ENCODE assay signal across 16 cellular contexts in the genomic region with DNA sequence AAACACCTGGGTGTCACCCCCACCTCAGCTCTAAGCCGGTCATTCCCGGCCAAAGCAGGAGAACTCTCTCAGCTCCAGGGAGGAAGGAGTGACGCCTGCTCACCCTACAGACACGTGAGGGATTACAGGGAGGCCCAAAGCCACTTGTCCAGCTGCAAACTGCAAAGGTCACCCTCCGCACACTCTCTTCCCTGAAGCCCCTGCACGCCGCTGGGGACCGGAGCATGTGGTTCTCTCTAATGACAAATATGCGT.
DNase-seq lines count a peak whose midpoint lies in the region; ATAC-seq, FAIRE-seq and TF ChIP-seq lines count a peak whose summit lies in the region.
"Had no signal": no experiment of that assay in that cellular context is flagged by ENCODE, and none has a peak within 500 bp of the region (broad histone marks: within the 10 kb centered on the region; RNA-seq: fewer than 3 reads in every experiment).

No MANE protein-coding gene starts in this region.

- SMC1A ChIA-PET in GM12878 (lab: Charles Lee; ENCODE audit: uncharacterized antibody, unreplicated experiment): interaction anchor here (0.7 to 6.3 kb wide), 23 partner anchors 9 to 260 kb away, joined by 3 to 67 read pairs (median 5); partner anchors contain the start of gene ID2

- H3K9me3 ChIP-seq in DOHH2 (ENCODE audit: control insufficient read depth, insufficient read depth, low read length): no peaks in the 10 kb centered on the region
- H3K9me3 ChIP-seq in HUES64 (ENCODE audit: insufficient read depth, low read depth, low read length): no peaks in the 10 kb centered on the region
- no peaks in the 10 kb centered on the region for H3K9me3 ChIP-seq in GM12878 (replicated peaks; ENCODE audit: control insufficient read depth, insufficient read depth, low read length)
- no peaks in the 10 kb centered on the region for H3K9me3 ChIP-seq in pancreas
- H3K9me3 ChIP-seq: neutrophil had no signal

- no TSS peak for BruUV-seq in GM12878 (replicated peaks; lab: Mats Ljungman, UMichigan)

- peak overlapping the region; percentile 90 for H3K27ac ChIP-seq in DOHH2 (ENCODE audit: low read depth, low read length)
- H3K27ac ChIP-seq in HUES64 (ENCODE audit: low read depth, low read length): peak overlapping the region; percentile 35; the same call in 1 of the 2 replicates
- H3K27ac ChIP-seq in GM12878 (ENCODE audit: control insufficient read depth, insufficient read depth): peak overlapping the region; percentile 51
- H3K27ac ChIP-seq in pancreas: peak overlapping the region; percentile 32 to 73 (median 58)
- H3K27ac ChIP-seq: neutrophil had no signal

- DNase-seq in GM12878 (ENCODE audit: low read depth, low spot score) (no peak), pancreas (no peak), T1000 (lab: John Stamatoyannopoulos, UW) (no peak), NCI-H345 (lab: John Stamatoyannopoulos, UW) (no peak), NCI-H2227 treated with DMSO at 0.1 percent for 48 hours (lab: John Stamatoyannopoulos, UW) (no peak)
- DNase-seq: activated CD4-positive, alpha-beta T cell treated with anti-CD3 and anti-CD28 coated beads for 1 hour; NK-92 treated with Interleukin-12 subunit alpha and Interleukin-12 subunit beta, amount 100 ng/mL, for 24 hours; Right ventricle myocardium superior had no signal

- TF ChIP-seq POLR2A in GM12878 (IDR thresholded peaks at IDR 0.05; ENCODE audit: low read depth, low read length): no peak

- H3K4me3 ChIP-seq in DOHH2 (ENCODE audit: low read length) (peak overlapping the region; percentile 79), HUES64 (ENCODE audit: low read length) (no peak overlapping the region), GM12878 (peak overlapping the region; percentile 49; the same call in 1 of the 2 replicates), pancreas (no peak overlapping the region)

- POLR2A ChIA-PET in GM12878 (lab: Charles Lee): interaction anchor here (0.8 to 5.9 kb wide), 14 partner anchors 8 to 153 kb away, joined by 3 to 73 read pairs (median 8); partner anchors contain the start of gene ID2

- H4K20me1 ChIP-seq in DOHH2 (ENCODE audit: control insufficient read depth, insufficient read depth, low read depth, low read length) (no peaks in the 10 kb centered on the region), GM12878 (ENCODE audit: control insufficient read depth, insufficient read depth) (no peaks in the 10 kb centered on the region)

- peak overlapping the region; percentile 2 for H2AFZ ChIP-seq in GM12878 (ENCODE audit: control insufficient read depth, low read depth, low read length)

- CTCF ChIA-PET in GM12878 (lab: Yijun Ruan, JAX): interaction anchor here (0.7 to 4.8 kb wide), 10 partner anchors 14 to 167 kb away, joined by 3 to 24 read pairs (median 3); partner anchors contain the start of gene ID2

- H3K79me2 ChIP-seq in DOHH2 (ENCODE audit: control insufficient read depth, low read length) (peaks cover 16% of the 10 kb centered on the region), GM12878 (ENCODE audit: control insufficient read depth, insufficient read depth, low read length) (no peaks in the 10 kb centered on the region)

- peaks cover 24% of the 10 kb centered on the region for H3F3A ChIP-seq in DOHH2 (ENCODE audit: control insufficient read depth, insufficient read depth)

- TF ChIP-seq CTCF in DOHH2 (IDR thresholded peaks at IDR 0.05; ENCODE audit: low read depth, low read length, poor library complexity, severe bottlenecking): no peak
- no peak for TF ChIP-seq CTCF in GM12878 (IDR thresholded peaks at IDR 0.05 in 2 of 3, conservative IDR thresholded peaks at IDR 0.05 in 1 of 3; ENCODE audit: control insufficient read depth in 2 of 3, extremely low read depth in 1 of 3, insufficient read depth in 1 of 3, low read depth in 3 of 3, low read length in 3 of 3)
- TF ChIP-seq CTCF in pancreas (IDR thresholded peaks at IDR 0.05): no peak

- no peaks in the 10 kb centered on the region for H3K27me3 ChIP-seq in DOHH2 (ENCODE audit: control insufficient read depth, low read length)
- no peaks in the 10 kb centered on the region for H3K27me3 ChIP-seq in HUES64 (ENCODE audit: insufficient read depth, low read length)
- H3K27me3 ChIP-seq in GM12878 (replicated peaks in 1 of 2; ENCODE audit: control insufficient read depth in 2 of 2, insufficient read depth in 2 of 2, low read length in 1 of 2): no peaks in the 10 kb centered on the region
- no peaks in the 10 kb centered on the region for H3K27me3 ChIP-seq in pancreas

- 92% methylated on average over 9 of the region's 9 CpGs for WGBS in HUES64
- 75% methylated on average over 9 of the region's 9 CpGs for WGBS in GM12878 (ENCODE audit: insufficient coverage, insufficient replicate concordance, low lambda C conversion rate, missing lambda C conversion rate)
- 62 to 72% methylated on average over 9 of the region's 9 CpGs for WGBS in pancreas, 2 donors

- no peak for TF ChIP-seq RAD21 in GM12878 (IDR thresholded peaks at IDR 0.05; ENCODE audit: insufficient read depth, low read depth, low read length)

- in situ Hi-C loops in GM12878 (cut with MboI): no loop called here

- H3K4me1 ChIP-seq in DOHH2 (ENCODE audit: control insufficient read depth, low read length) (peaks cover 82% of the 10 kb centered on the region), HUES64 (ENCODE audit: insufficient read depth, low read length) (peaks cover 24% of the 10 kb centered on the region), GM12878 (ENCODE audit: control insufficient read depth, insufficient read depth, low read length) (peaks cover 46% of the 10 kb centered on the region), pancreas (peaks cover 0 to 18% (median 5%) of the 10 kb centered on the region in 3 donors)

- RAD21 ChIA-PET in GM12878 (lab: Charles Lee; ENCODE audit: unreplicated experiment): interaction anchor here (0.9 to 6.8 kb wide), 24 partner anchors 10 to 343 kb away, joined by 3 to 97 read pairs (median 8); partner anchors contain the start of gene ID2

- no peak overlapping the region for H3K9ac ChIP-seq in HUES64 (ENCODE audit: low read depth, low read length)
- peak overlapping the region; percentile 3; the same call in 1 of the 2 replicates for H3K9ac ChIP-seq in GM12878 (ENCODE audit: control insufficient read depth, insufficient read depth, low read length)

- TF ChIP-seq EP300 in GM12878 (IDR thresholded peaks at IDR 0.05; ENCODE audit: borderline replicate concordance in 1 of 2, control insufficient read depth in 1 of 2, low read depth in 2 of 2, low read length in 2 of 2): no peak

- H3K4me2 ChIP-seq in DOHH2 (ENCODE audit: low read length) (peak overlapping the region; percentile 97), GM12878 (ENCODE audit: control insufficient read depth, insufficient read depth) (peak overlapping the region; percentile 72)

- intact Hi-C loops in GM12878 (cut with micrococcal nuclease; ENCODE audit: unreplicated experiment): loop anchor here (1.0 kb wide), 1 partner anchor 31 kb away; no protein-coding TSS in a partner anchor
- intact Hi-C loops in pancreas (cut with DNase I): no loop called here

- no peaks in the 10 kb centered on the region for H3K9me2 ChIP-seq in DOHH2 (replicated peaks; ENCODE audit: control insufficient read depth, low read length)

- FAIRE-seq in GM12878 (lab: Jason Lieb, UNC): no peak
- FAIRE-seq in pancreas (lab: Jason Lieb, UNC): no peak
- FAIRE-seq: astrocyte, endometrium, G401.6, keratinocyte had no signal

- peaks cover 28% of the 10 kb centered on the region for H3K36me3 ChIP-seq in DOHH2 (ENCODE audit: control insufficient read depth, low read length)
- no peaks in the 10 kb centered on the region for H3K36me3 ChIP-seq in HUES64 (ENCODE audit: insufficient read depth, low read length)
- H3K36me3 ChIP-seq in GM12878 (ENCODE audit: control insufficient read depth in 2 of 2, insufficient read depth in 2 of 2, low read length in 1 of 2): no peaks in the 10 kb centered on the region
- H3K36me3 ChIP-seq in pancreas: no peaks in the 10 kb centered on the region
- H3K36me3 ChIP-seq: neutrophil had no signal

- ATAC-seq in GM12878: peak; percentile 2
- peak in 3 of 4 donors; percentile 14 to 24 (median 19) for ATAC-seq in pancreas
- no peak for ATAC-seq in HG02884 (IDR thresholded peaks at IDR 0.05; ENCODE audit: unreplicated experiment)

TF ChIP-seq in GM12878, 131 proteins besides CTCF, POLR2A, EP300 and RAD21:
- TF ChIP-seq FOXK2 (IDR thresholded peaks at IDR 0.05): no peak
- TF ChIP-seq IKZF1 (conservative IDR thresholded peaks at IDR 0.05): 0 out of 2 replicates have a peak, but pooled peaks have one; percentile 47
- TF ChIP-seq BHLHE40 (IDR thresholded peaks at IDR 0.05; ENCODE audit: borderline replicate concordance in 1 of 2, low read depth in 2 of 2, low read length in 1 of 2): 0 out of 4 replicates have a peak, but pooled peaks of 1 of the 2 experiments have one; percentile 27
- TF ChIP-seq EED (IDR thresholded peaks at IDR 0.05; ENCODE audit: low read depth): peak; percentile 34; the same call in 1 of the 2 replicates
- TF ChIP-seq RELB (IDR thresholded peaks at IDR 0.05; ENCODE audit: low read depth): 0 out of 2 replicates have a peak, but pooled peaks have one; percentile 36
- TF ChIP-seq NBN (IDR thresholded peaks at IDR 0.05): no peak

Comparison
In these comparisons a context has a peak if more than half of its experiments do, and no peak if none do; other contexts are left out.
1. H3K27ac ChIP-seq: peak in every context shown above with its lines; median percentile 90 in DOHH2; 58 in pancreas; 51 in GM12878; 35 in HUES64.
2. H3K4me3 ChIP-seq: peak in DOHH2 (single experiment) and GM12878 (single experiment); none in HUES64 (single experiment) and pancreas (0 of 4).